35 cellular contexts compared by ENCODE assay signal in genomic region chr5:90555666-90556065, GRCh38. TPM values are rescaled to one million over a fixed set of nuclear protein-coding genes. Genes with fewer than 3 reads are reported as not detected.
"Had no signal": no experiment of that assay in that cellular context is flagged by ENCODE, and none has a peak within 500 bp of the region (broad histone marks: within the 10 kb centered on the region; RNA-seq: fewer than 3 reads in every experiment).

No MANE protein-coding gene starts in this region.

- H3K27ac Mint-ChIP-seq: activated CD4-positive, alpha-beta memory T cell treated with anti-CD3 and anti-CD28 coated beads for 36 hours; activated CD4-positive, alpha-beta T cell treated with anti-CD3 and anti-CD28 coated beads for 36 hours; activated CD4-positive, alpha-beta T cell treated with anti-CD3 and anti-CD28 coated beads, Interleukin-2, amount 10 ng/mL, durations not matched to agents 24 days and 14 days; activated CD8-positive, alpha-beta memory T cell treated with anti-CD3 and anti-CD28 coated beads, Interleukin-2, amount 10 ng/mL, durations not matched to agents 7 days and 5 days; activated CD8-positive, alpha-beta T cell treated with anti-CD3 and anti-CD28 coated beads, Interleukin-2, amount 10 ng/mL, durations not matched to agents 7 days and 5 days; activated naive CD4-positive, alpha-beta T cell treated with anti-CD3 and anti-CD28 coated beads for 36 hours; activated naive CD4-positive, alpha-beta T cell treated with anti-CD3 and anti-CD28 coated beads, Interleukin-2, amount 50 U/mL, for 24 hours; activated naive CD8-positive, alpha-beta T cell treated with anti-CD3 and anti-CD28 coated beads for 36 hours; activated naive CD8-positive, alpha-beta T cell treated with anti-CD3 and anti-CD28 coated beads, Interleukin-2, amount 50 U/mL, for 24 hours; activated T-helper 1 cell treated with anti-CD3 and anti-CD28 coated beads, Interleukin-12 subunit alpha, Interleukin-12 subunit beta, Interleukin-2, Interleukin-4 antibody, amounts not matched to agents 30 ng/mL and 10 ng/mL and 1 ng/mL, durations not matched to agents 14 hours and 24 hours and 36 hours; activated T-helper 2 cell treated with anti-CD3 and anti-CD28 coated beads, Interferon-gamma antibody, Interleukin-2, Interleukin-4, amounts not matched to agents 10 μg/mL and 5 μg/mL and 100 μg/mL, durations not matched to agents 14 hours and 24 hours and 36 hours; effector memory CD8-positive, alpha-beta T cell had no signal

- H3K27me3 ChIP-seq: body of pancreas had no signal

- H3K9me3 Mint-ChIP-seq: activated CD4-positive, alpha-beta memory T cell treated with anti-CD3 and anti-CD28 coated beads for 36 hours; activated CD4-positive, alpha-beta T cell treated with anti-CD3 and anti-CD28 coated beads, Interleukin-2, amount 10 ng/mL, durations not matched to agents 24 days and 14 days; activated naive CD4-positive, alpha-beta T cell treated with anti-CD3 and anti-CD28 coated beads for 36 hours; activated naive CD4-positive, alpha-beta T cell treated with anti-CD3 and anti-CD28 coated beads, Interleukin-2, amount 50 U/mL, for 24 hours; activated naive CD8-positive, alpha-beta T cell treated with anti-CD3 and anti-CD28 coated beads for 36 hours; activated naive CD8-positive, alpha-beta T cell treated with anti-CD3 and anti-CD28 coated beads, Interleukin-2, amount 50 U/mL, for 24 hours; activated T-helper 1 cell treated with anti-CD3 and anti-CD28 coated beads, Interleukin-12 subunit alpha, Interleukin-12 subunit beta, Interleukin-2, Interleukin-4 antibody, amounts not matched to agents 30 ng/mL and 10 ng/mL and 1 ng/mL, durations not matched to agents 14 hours and 24 hours and 36 hours; activated T-helper 2 cell treated with anti-CD3 and anti-CD28 coated beads, Interferon-gamma antibody, Interleukin-2, Interleukin-4, amounts not matched to agents 10 μg/mL and 5 μg/mL and 100 μg/mL, durations not matched to agents 14 hours and 24 hours and 36 hours; effector memory CD8-positive, alpha-beta T cell had no signal

- FAIRE-seq: colon, endometrium, endothelial cell of umbilical vein had no signal

- H3K27ac ChIP-seq: adrenal gland, body of pancreas, epithelial cell of prostate, esophagus squamous epithelium, gastroesophageal sphincter had no signal

- H3K4me3 Mint-ChIP-seq: activated CD4-positive, alpha-beta memory T cell treated with anti-CD3 and anti-CD28 coated beads for 36 hours; activated CD4-positive, alpha-beta T cell treated with anti-CD3 and anti-CD28 coated beads for 36 hours; activated CD4-positive, alpha-beta T cell treated with anti-CD3 and anti-CD28 coated beads, Interleukin-2, amount 10 ng/mL, durations not matched to agents 24 days and 14 days; activated CD8-positive, alpha-beta memory T cell treated with anti-CD3 and anti-CD28 coated beads, Interleukin-2, amount 10 ng/mL, durations not matched to agents 7 days and 5 days; activated CD8-positive, alpha-beta T cell treated with anti-CD3 and anti-CD28 coated beads, Interleukin-2, amount 10 ng/mL, durations not matched to agents 7 days and 5 days; activated naive CD4-positive, alpha-beta T cell treated with anti-CD3 and anti-CD28 coated beads for 36 hours; activated naive CD4-positive, alpha-beta T cell treated with anti-CD3 and anti-CD28 coated beads, Interleukin-2, amount 50 U/mL, for 24 hours; activated naive CD8-positive, alpha-beta T cell treated with anti-CD3 and anti-CD28 coated beads for 36 hours; activated naive CD8-positive, alpha-beta T cell treated with anti-CD3 and anti-CD28 coated beads, Interleukin-2, amount 50 U/mL, for 24 hours; activated T-helper 1 cell treated with anti-CD3 and anti-CD28 coated beads, Interleukin-12 subunit alpha, Interleukin-12 subunit beta, Interleukin-2, Interleukin-4 antibody, amounts not matched to agents 30 ng/mL and 10 ng/mL and 1 ng/mL, durations not matched to agents 14 hours and 24 hours and 36 hours; effector memory CD8-positive, alpha-beta T cell had no signal

- H3K9me3 ChIP-seq: adrenal gland, esophagus squamous epithelium, gastroesophageal sphincter had no signal

- H3K36me3 Mint-ChIP-seq: activated CD4-positive, alpha-beta memory T cell treated with anti-CD3 and anti-CD28 coated beads for 36 hours; activated CD8-positive, alpha-beta memory T cell treated with anti-CD3 and anti-CD28 coated beads, Interleukin-2, amount 10 ng/mL, durations not matched to agents 7 days and 5 days; activated naive CD4-positive, alpha-beta T cell treated with anti-CD3 and anti-CD28 coated beads, Interleukin-2, amount 50 U/mL, for 24 hours; activated naive CD8-positive, alpha-beta T cell treated with anti-CD3 and anti-CD28 coated beads for 36 hours had no signal

- H3K4me3 ChIP-seq: adrenal gland, body of pancreas, esophagus squamous epithelium, gastroesophageal sphincter had no signal

- ATAC-seq: activated CD4-positive, alpha-beta T cell treated with anti-CD3 and anti-CD28 coated beads for 36 hours; activated CD8-positive, alpha-beta memory T cell treated with anti-CD3 and anti-CD28 coated beads, Interleukin-2, amount 10 ng/mL, durations not matched to agents 7 days and 5 days; activated CD8-positive, alpha-beta T cell treated with anti-CD3 and anti-CD28 coated beads, Interleukin-2, amount 10 ng/mL, durations not matched to agents 7 days and 5 days; activated naive CD8-positive, alpha-beta T cell treated with anti-CD3 and anti-CD28 coated beads, Interleukin-2, amount 50 U/mL, for 24 hours; body of pancreas; effector memory CD8-positive, alpha-beta T cell; gastroesophageal sphincter had no signal

- H3K36me3 ChIP-seq: adrenal gland, esophagus squamous epithelium, gastroesophageal sphincter had no signal

- DNase-seq: activated CD4-positive, alpha-beta memory T cell treated with anti-CD3 and anti-CD28 coated beads for 36 hours; activated CD4-positive, alpha-beta T cell treated with anti-CD3 and anti-CD28 coated beads for 36 hours; activated CD4-positive, alpha-beta T cell treated with anti-CD3 and anti-CD28 coated beads, Interleukin-2, amount 10 ng/mL, durations not matched to agents 24 days and 14 days; activated CD4-positive, CD25-positive, alpha-beta regulatory T cell; activated CD4-positive, CD25-positive, alpha-beta regulatory T cell treated with anti-CD3 and anti-CD28 coated beads, Interleukin-2, amount 50 U/mL, for 72 hours; activated CD8-positive, alpha-beta memory T cell treated with anti-CD3 and anti-CD28 coated beads, Interleukin-2, amount 10 ng/mL, durations not matched to agents 7 days and 5 days; activated CD8-positive, alpha-beta memory T cell treated with anti-CD3 and anti-CD28 coated beads, Interleukin-2, amount 50 U/mL, for 4 hours; activated CD8-positive, alpha-beta T cell treated with anti-CD3 and anti-CD28 coated beads, Interleukin-2, amount 10 ng/mL, durations not matched to agents 7 days and 5 days; activated effector memory CD4-positive, alpha-beta T cell treated with anti-CD3 and anti-CD28 coated beads, Interleukin-2, amount 50 U/mL, for 16 hours; activated naive CD4-positive, alpha-beta T cell treated with anti-CD3 and anti-CD28 coated beads for 36 hours; activated naive CD8-positive, alpha-beta T cell treated with anti-CD3 and anti-CD28 coated beads for 36 hours; activated naive CD8-positive, alpha-beta T cell treated with anti-CD3 and anti-CD28 coated beads, Interleukin-2, amount 50 U/mL, for 24 hours; activated T-cell treated with anti-CD3 and anti-CD28 coated beads, Interleukin-2, amount 50 U/mL, for 1 hour; activated T-cell treated with anti-CD3 and anti-CD28 coated beads, Interleukin-2, amount 50 U/mL, for 48 hours; adrenal gland; amygdala; aorta; body of pancreas; caudate nucleus; cortex of kidney; dermis blood vessel endothelial cell; effector CD4-positive, alpha-beta T cell; effector memory CD8-positive, alpha-beta T cell; esophagus squamous epithelium; foreskin melanocyte; head of caudate nucleus; T-helper 2 cell had no signal

RNA-seq across cellular contexts. Expression of gene ADGRV1, which starts 2.9 kb away (rescaled TPM):
- total RNA-seq: activated naive CD4-positive, alpha-beta T cell treated with anti-CD3 and anti-CD28 coated beads for 36 hours had no signal
